Comparison of ENCODE assay signal across 30 cellular contexts in the genomic region with DNA sequence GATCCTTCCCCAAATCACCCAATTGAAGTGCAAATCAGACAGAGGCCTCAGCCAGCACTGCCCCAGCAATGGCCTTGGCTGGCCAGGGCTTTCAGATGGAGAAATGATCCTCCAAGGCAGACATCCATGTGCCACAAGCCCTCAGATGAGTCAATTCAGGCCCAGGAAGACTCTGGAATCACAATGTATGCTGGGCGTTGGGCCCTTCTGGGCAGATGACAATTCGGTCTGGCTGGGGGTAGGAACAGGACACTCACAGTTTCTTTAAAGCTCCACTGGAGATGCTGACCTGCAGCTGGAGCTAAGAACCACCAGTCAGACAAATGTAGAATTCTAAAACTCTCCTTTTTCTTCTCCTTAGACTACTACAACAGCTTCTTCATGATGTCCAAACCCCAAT. TPM values are rescaled to one million over a fixed set of nuclear protein-coding genes. Genes with fewer than 3 reads are reported as not detected.
DNase-seq lines count a peak whose midpoint lies in the region; ATAC-seq and TF ChIP-seq lines count a peak whose summit lies in the region.
"Had no signal": no experiment of that assay in that cellular context is flagged by ENCODE, and none has a peak within 500 bp of the region (broad histone marks: within the 10 kb centered on the region; RNA-seq: fewer than 3 reads in every experiment).

No MANE protein-coding gene starts in this region.

- TF ChIP-seq CTCF in IMR-90 (conservative IDR thresholded peaks at IDR 0.05; ENCODE audit: low read depth, low read length): no peak
- TF ChIP-seq CTCF in WERI-Rb-1 (IDR thresholded peaks at IDR 0.05; ENCODE audit: low read depth, low read length): no peak
- TF ChIP-seq CTCF in mesothelial cell of epicardium (IDR thresholded peaks at IDR 0.05; ENCODE audit: unreplicated experiment): no peak
- no peak for TF ChIP-seq CTCF in progenitor cell of endocrine pancreas (IDR thresholded peaks at IDR 0.05; ENCODE audit: unreplicated experiment)
- TF ChIP-seq CTCF in A673 (conservative IDR thresholded peaks at IDR 0.05; ENCODE audit: low read depth, low read length): no peak

- H3K56ac ChIP-seq in IMR-90 (ENCODE audit: extremely low read depth, insufficient read depth, low read length): no peak overlapping the region

- dilution Hi-C loops in IMR-90 (cut with HindIII; ENCODE audit: low sequenced_read_pairs, unreplicated experiment): no loop called here

- no peak overlapping the region for H2AK5ac ChIP-seq in IMR-90 (ENCODE audit: low read depth, low read length)

- H3K36me3 ChIP-seq in IMR-90 (ENCODE audit: control insufficient read depth, insufficient read depth, low read length) (no peaks in the 10 kb centered on the region), WERI-Rb-1 (no peaks in the 10 kb centered on the region), A673 (ENCODE audit: insufficient read depth, low read length, poor library complexity, severe bottlenecking) (no peaks in the 10 kb centered on the region)
- H3K36me3 ChIP-seq: BE2C had no signal

- H3K4me1 Mint-ChIP-seq in mesothelial cell of epicardium (peaks cover 27% of the 10 kb centered on the region), progenitor cell of endocrine pancreas (ENCODE audit: low read depth) (peaks cover 22% of the 10 kb centered on the region)
- peaks cover 11% of the 10 kb centered on the region for H3K4me1 Mint-ChIP-seq in activated naive CD4-positive, alpha-beta T cell treated with anti-CD3 and anti-CD28 coated beads for 36 hours (ENCODE audit: low read depth)
- H3K4me1 Mint-ChIP-seq in activated CD4-positive, alpha-beta memory T cell treated with anti-CD3 and anti-CD28 coated beads, Interleukin-2, amount 10 ng/mL, durations not matched to agents 7 days and 5 days: peaks cover 11% of the 10 kb centered on the region
- H3K4me1 Mint-ChIP-seq: IgD-negative memory B cell had no signal

- no peak overlapping the region for H3K4me2 ChIP-seq in IMR-90 (ENCODE audit: low read depth, low read length)
- H3K4me2 ChIP-seq: KMS-11 had no signal

- H4K5ac ChIP-seq in IMR-90 (ENCODE audit: low read depth, low read length): no peak overlapping the region

- TF ChIP-seq POLR2A in IMR-90 (IDR thresholded peaks at IDR 0.05; ENCODE audit: low read depth, low read length): no peak

- no peak overlapping the region for H3K18ac ChIP-seq in IMR-90 (ENCODE audit: low read depth, low read length)

- no peak overlapping the region for H4K8ac ChIP-seq in IMR-90 (ENCODE audit: low read depth in 2 of 2, low read length in 2 of 2)

- no peak overlapping the region for H4K91ac ChIP-seq in IMR-90 (ENCODE audit: insufficient read depth, low read depth, low read length)

- H3K27ac ChIP-seq in IMR-90 (ENCODE audit: insufficient read depth, low read length) (no peak overlapping the region), WERI-Rb-1 (peak overlapping the region; percentile 41), A673 (ENCODE audit: low read depth, low read length, poor library complexity, severe bottlenecking) (no peak overlapping the region)
- H3K27ac ChIP-seq: KMS-11, RWPE1 had no signal

- H2BK20ac ChIP-seq in IMR-90 (ENCODE audit: low read depth, low read length): no peak overlapping the region

- no peaks in the 10 kb centered on the region for H3K9me3 ChIP-seq in IMR-90 (ENCODE audit: control insufficient read depth, insufficient read depth, low read length)
- peaks cover 2% of the 10 kb centered on the region for H3K9me3 ChIP-seq in WERI-Rb-1 (ENCODE audit: severe bottlenecking)
- no peaks in the 10 kb centered on the region for H3K9me3 ChIP-seq in A673 (ENCODE audit: low read depth, low read length, poor library complexity, severe bottlenecking)

- no peaks in the 10 kb centered on the region for H4K20me1 ChIP-seq in IMR-90 (ENCODE audit: insufficient read depth, low read length)

- intact Hi-C loops in IMR-90 (cut with micrococcal nuclease) (no loop called here), A673 (cut with micrococcal nuclease; ENCODE audit: unreplicated experiment) (no loop called here)
- intact Hi-C loops in activated naive CD4-positive, alpha-beta T cell treated with anti-CD3 and anti-CD28 coated beads for 36 hours (cut with micrococcal nuclease): no loop called here

- no peaks in the 10 kb centered on the region for H3K79me1 ChIP-seq in IMR-90 (ENCODE audit: low read depth in 1 of 2, low read length in 2 of 2)

- H3K14ac ChIP-seq in IMR-90 (replicated peaks; ENCODE audit: low read depth, low read length): no peak overlapping the region

- H3K4me1 ChIP-seq in IMR-90 (ENCODE audit: control insufficient read depth, insufficient read depth, low read length) (no peaks in the 10 kb centered on the region), A673 (ENCODE audit: insufficient read depth, low read length, poor library complexity, severe bottlenecking) (no peaks in the 10 kb centered on the region)
- H3K4me1 ChIP-seq: BE2C had no signal

- no peak overlapping the region for H3K9ac ChIP-seq in IMR-90 (ENCODE audit: low read depth, low read length)
- H3K9ac ChIP-seq: KMS-11 had no signal

- DNase-seq in IMR-90 (no peak), WERI-Rb-1 (no peak), mesothelial cell of epicardium (ENCODE audit: low spot score in 2 of 2, unreplicated experiment in 2 of 2) (no peak), progenitor cell of endocrine pancreas (ENCODE audit: low spot score, unreplicated experiment) (no peak), left lobe of liver (ENCODE audit: low spot score) (no peak), A673 (ENCODE audit: low spot score) (no peak)
- DNase-seq in activated naive CD4-positive, alpha-beta T cell treated with anti-CD3 and anti-CD28 coated beads for 36 hours: no peak
- no peak for DNase-seq in activated CD4-positive, alpha-beta memory T cell treated with anti-CD3 and anti-CD28 coated beads, Interleukin-2, amount 10 ng/mL, durations not matched to agents 7 days and 5 days
- DNase-seq: BE2C; Calu3; CD8-positive, alpha-beta memory T cell; DMS79 treated with DMSO at 0.1 percent for 48 hours; GF-D8; GOT3; HCEC 1CT; NCI-H1048; NCI-H1417; NCI-H187; NCI-H2081 treated with DMSO at 0.1 percent for 48 hours; NCI-H2171; NCI-H226; NCI-H510A; NCI-H69; SHP77 had no signal

- no peak overlapping the region for H3K4me3 Mint-ChIP-seq in mesothelial cell of epicardium
- H3K4me3 Mint-ChIP-seq in progenitor cell of endocrine pancreas (ENCODE audit: low read depth): no peak overlapping the region
- H3K4me3 Mint-ChIP-seq in activated naive CD4-positive, alpha-beta T cell treated with anti-CD3 and anti-CD28 coated beads for 36 hours: no peak overlapping the region
- H3K4me3 Mint-ChIP-seq in activated CD4-positive, alpha-beta memory T cell treated with anti-CD3 and anti-CD28 coated beads, Interleukin-2, amount 10 ng/mL, durations not matched to agents 7 days and 5 days: no peak overlapping the region
- H3K4me3 Mint-ChIP-seq: CD14-positive monocyte; CD8-positive, alpha-beta memory T cell; IgD-negative memory B cell had no signal

- ATAC-seq in IMR-90 (ENCODE audit: low read depth): no peak
- ATAC-seq in left lobe of liver: no peak
- ATAC-seq: Panc1 had no signal

- CTCF ChIA-PET in IMR-90 (lab: Yijun Ruan, JAX): no interaction called here
- CTCF ChIA-PET in A673 (lab: Charles Lee): no interaction called here
- CTCF ChIA-PET in activated naive CD4-positive, alpha-beta T cell treated with anti-CD3 and anti-CD28 coated beads for 36 hours (lab: Charles Lee): no interaction called here
- CTCF ChIA-PET in activated CD4-positive, alpha-beta memory T cell treated with anti-CD3 and anti-CD28 coated beads, Interleukin-2, amount 10 ng/mL, durations not matched to agents 7 days and 5 days (lab: Charles Lee): no interaction called here

- H2BK5ac ChIP-seq in IMR-90 (ENCODE audit: low read depth, low read length, poor library complexity, severe bottlenecking): no peak overlapping the region

- H3K36me3 Mint-ChIP-seq in mesothelial cell of epicardium (no peaks in the 10 kb centered on the region), progenitor cell of endocrine pancreas (ENCODE audit: insufficient read depth) (no peaks in the 10 kb centered on the region)
- no peaks in the 10 kb centered on the region for H3K36me3 Mint-ChIP-seq in activated naive CD4-positive, alpha-beta T cell treated with anti-CD3 and anti-CD28 coated beads for 36 hours (ENCODE audit: low read depth)
- H3K36me3 Mint-ChIP-seq in activated CD4-positive, alpha-beta memory T cell treated with anti-CD3 and anti-CD28 coated beads, Interleukin-2, amount 10 ng/mL, durations not matched to agents 7 days and 5 days (ENCODE audit: low read depth): no peaks in the 10 kb centered on the region
- H3K36me3 Mint-ChIP-seq: CD14-positive monocyte, IgD-negative memory B cell had no signal

- H3K4ac ChIP-seq in IMR-90 (ENCODE audit: low read depth, low read length): no peak overlapping the region

- TF ChIP-seq RAD21 in IMR-90 (IDR thresholded peaks at IDR 0.05; ENCODE audit: low read length): no peak

- H3K9me3 Mint-ChIP-seq in mesothelial cell of epicardium (peaks cover 7% of the 10 kb centered on the region), progenitor cell of endocrine pancreas (ENCODE audit: low read depth) (peaks cover 8% of the 10 kb centered on the region)
- peaks cover 8% of the 10 kb centered on the region for H3K9me3 Mint-ChIP-seq in activated naive CD4-positive, alpha-beta T cell treated with anti-CD3 and anti-CD28 coated beads for 36 hours
- H3K9me3 Mint-ChIP-seq in activated CD4-positive, alpha-beta memory T cell treated with anti-CD3 and anti-CD28 coated beads, Interleukin-2, amount 10 ng/mL, durations not matched to agents 7 days and 5 days: peaks cover 3% of the 10 kb centered on the region

- POLR2A ChIA-PET in IMR-90 (lab: Charles Lee; ENCODE audit: unreplicated experiment): no interaction called here
- POLR2A ChIA-PET in A673 (lab: Charles Lee; ENCODE audit: low non-redundant PET): interaction anchor here (0.6 kb wide), 1 partner anchor 11 kb away, joined by 4 read pairs; no protein-coding TSS in a partner anchor
- POLR2A ChIA-PET in activated CD4-positive, alpha-beta memory T cell treated with anti-CD3 and anti-CD28 coated beads, Interleukin-2, amount 10 ng/mL, durations not matched to agents 7 days and 5 days (lab: Charles Lee): no interaction called here

- no peaks in the 10 kb centered on the region for H3K27me3 Mint-ChIP-seq in mesothelial cell of epicardium (ENCODE audit: low read depth)
- H3K27me3 Mint-ChIP-seq in progenitor cell of endocrine pancreas: no peaks in the 10 kb centered on the region
- no peaks in the 10 kb centered on the region for H3K27me3 Mint-ChIP-seq in activated naive CD4-positive, alpha-beta T cell treated with anti-CD3 and anti-CD28 coated beads for 36 hours (ENCODE audit: low read depth)
- no peaks in the 10 kb centered on the region for H3K27me3 Mint-ChIP-seq in activated CD4-positive, alpha-beta memory T cell treated with anti-CD3 and anti-CD28 coated beads, Interleukin-2, amount 10 ng/mL, durations not matched to agents 7 days and 5 days

- H2BK15ac ChIP-seq in IMR-90 (ENCODE audit: low read depth, low read length): no peak overlapping the region

- no peaks in the 10 kb centered on the region for H3K9me1 ChIP-seq in IMR-90 (ENCODE audit: insufficient read depth, low read length)

- no peak overlapping the region for H2AFZ ChIP-seq in IMR-90 (replicated peaks; ENCODE audit: low read length, poor library complexity)

- in situ Hi-C loops in IMR-90 (cut with MboI; ENCODE audit: low sequenced_read_pairs): no loop called here

- WGBS in IMR-90 (ENCODE audit: extremely low coverage in 2 of 2, insufficient read length in 1 of 2), 2 experiments: no CpG with 5 or more reads among the region's 2 CpGs

- H2BK120ac ChIP-seq in IMR-90 (ENCODE audit: low read depth, low read length): no peak overlapping the region

- BruUV-seq in IMR-90 (replicated peaks; lab: Mats Ljungman, UMichigan): no TSS peak
- no TSS peak for BruUV-seq in A673 (replicated peaks; lab: Mats Ljungman, UMichigan)

- H3K23ac ChIP-seq in IMR-90 (ENCODE audit: low read depth, low read length): no peak overlapping the region

- H3K27me3 ChIP-seq in IMR-90 (ENCODE audit: control insufficient read depth, insufficient read depth, low read length) (no peaks in the 10 kb centered on the region), WERI-Rb-1 (ENCODE audit: insufficient read depth, low read depth, severe bottlenecking) (no peaks in the 10 kb centered on the region), A673 (replicated peaks; ENCODE audit: insufficient read depth, low read depth, low read length, poor library complexity) (no peaks in the 10 kb centered on the region)
- H3K27me3 ChIP-seq: BE2C had no signal

- no peak overlapping the region for H3K4me3 ChIP-seq in IMR-90 (ENCODE audit: insufficient read depth, low read depth, low read length)
- H3K4me3 ChIP-seq in WERI-Rb-1 (ENCODE audit: low read depth, low read length): no peak overlapping the region
- no peak overlapping the region for H3K4me3 ChIP-seq in A673 (ENCODE audit: low read depth, low read length, poor library complexity, severe bottlenecking)

- peak overlapping the region; percentile 9 for H2AK9ac ChIP-seq in IMR-90 (replicated peaks; ENCODE audit: low read depth, low read length, poor library complexity)

- H3K27ac Mint-ChIP-seq in mesothelial cell of epicardium: peak overlapping the region; percentile 4
- peak overlapping the region; percentile 13 for H3K27ac Mint-ChIP-seq in progenitor cell of endocrine pancreas
- H3K27ac Mint-ChIP-seq in activated naive CD4-positive, alpha-beta T cell treated with anti-CD3 and anti-CD28 coated beads for 36 hours: no peak overlapping the region
- H3K27ac Mint-ChIP-seq in activated CD4-positive, alpha-beta memory T cell treated with anti-CD3 and anti-CD28 coated beads, Interleukin-2, amount 10 ng/mL, durations not matched to agents 7 days and 5 days: no peak overlapping the region
- H3K27ac Mint-ChIP-seq: CD14-positive monocyte; CD8-positive, alpha-beta memory T cell; IgD-negative memory B cell had no signal

RNA-seq across cellular contexts. Expression of a gene that starts 7.1 kb away (rescaled TPM):
- not detected in 2 replicates for total RNA-seq in IMR-90 (2012; rRNA removed)
- polyA plus RNA-seq in IMR-90 (2012; rRNA removed): not detected in 2 replicates
- polyA plus RNA-seq in IMR-90 (2012; cell fraction: cytosol; rRNA removed): not detected in 2 replicates
- not detected in 2 replicates for polyA plus RNA-seq in IMR-90 (2012; cell fraction: nucleus; rRNA removed; ENCODE audit: low replicate concordance)
- not detected in 3 replicates for total RNA-seq in mesothelial cell of epicardium
- not detected in 2 replicates for total RNA-seq in progenitor cell of endocrine pancreas
- not detected for total RNA-seq in left lobe of liver
- total RNA-seq in A673 (2021): not detected in 2 replicates
- total RNA-seq in activated naive CD4-positive, alpha-beta T cell treated with anti-CD3 and anti-CD28 coated beads for 36 hours: not detected
- not detected for total RNA-seq in activated CD4-positive, alpha-beta memory T cell treated with anti-CD3 and anti-CD28 coated beads, Interleukin-2, amount 10 ng/mL, durations not matched to agents 7 days and 5 days
- total RNA-seq: Calu3; CD8-positive, alpha-beta memory T cell; OCI-LY7 had no signal
- polyA plus RNA-seq: CD14-positive monocyte; CD8-positive, alpha-beta memory T cell; IgD-negative memory B cell had no signal

RNA-seq across cellular contexts. Expression of a gene that starts 9.3 kb away (rescaled TPM):
- total RNA-seq in IMR-90 (2012; rRNA removed) (not detected in 2 replicates), mesothelial cell of epicardium (not detected in 3 replicates), progenitor cell of endocrine pancreas (not detected in 2 replicates), left lobe of liver (not detected), A673 (2021) (not detected in 2 replicates)
- not detected in 2 replicates for polyA plus RNA-seq in IMR-90 (2012; rRNA removed)
- not detected in 2 replicates for polyA plus RNA-seq in IMR-90 (2012; cell fraction: cytosol; rRNA removed)
- polyA plus RNA-seq in IMR-90 (2012; cell fraction: nucleus; rRNA removed; ENCODE audit: low replicate concordance): not detected in 2 replicates
- total RNA-seq in activated naive CD4-positive, alpha-beta T cell treated with anti-CD3 and anti-CD28 coated beads for 36 hours: not detected
- total RNA-seq in activated CD4-positive, alpha-beta memory T cell treated with anti-CD3 and anti-CD28 coated beads, Interleukin-2, amount 10 ng/mL, durations not matched to agents 7 days and 5 days: not detected
- total RNA-seq: Calu3; CD8-positive, alpha-beta memory T cell; OCI-LY7 had no signal
- polyA plus RNA-seq: CD14-positive monocyte; CD8-positive, alpha-beta memory T cell; IgD-negative memory B cell had no signal

RNA-seq across cellular contexts. Expression of a gene that starts 12.4 kb away (rescaled TPM):
- total RNA-seq in IMR-90 (2012; rRNA removed) (not detected in 2 replicates), mesothelial cell of epicardium (not detected in 3 replicates), progenitor cell of endocrine pancreas (not detected in 2 replicates), left lobe of liver (not detected), A673 (2021) (not detected in 2 replicates)
- not detected in 2 replicates for polyA plus RNA-seq in IMR-90 (2012; rRNA removed)
- polyA plus RNA-seq in IMR-90 (2012; cell fraction: cytosol; rRNA removed): not detected in 2 replicates
- polyA plus RNA-seq in IMR-90 (2012; cell fraction: nucleus; rRNA removed; ENCODE audit: low replicate concordance): not detected in 2 replicates
- total RNA-seq in activated naive CD4-positive, alpha-beta T cell treated with anti-CD3 and anti-CD28 coated beads for 36 hours: not detected
- total RNA-seq in activated CD4-positive, alpha-beta memory T cell treated with anti-CD3 and anti-CD28 coated beads, Interleukin-2, amount 10 ng/mL, durations not matched to agents 7 days and 5 days: not detected
- total RNA-seq: Calu3; CD8-positive, alpha-beta memory T cell; OCI-LY7 had no signal
- polyA plus RNA-seq: CD14-positive monocyte; CD8-positive, alpha-beta memory T cell; IgD-negative memory B cell had no signal

RNA-seq across cellular contexts. Expression of a gene that starts 26.7 kb away (rescaled TPM):
- total RNA-seq in IMR-90 (2012; rRNA removed) (not detected in 2 replicates), mesothelial cell of epicardium (not detected in 3 replicates), progenitor cell of endocrine pancreas (not detected in 2 replicates), left lobe of liver (not detected), A673 (2021) (not detected in 2 replicates)
- polyA plus RNA-seq in IMR-90 (2012; rRNA removed): not detected in 2 replicates
- polyA plus RNA-seq in IMR-90 (2012; cell fraction: cytosol; rRNA removed): not detected in 2 replicates
- polyA plus RNA-seq in IMR-90 (2012; cell fraction: nucleus; rRNA removed; ENCODE audit: low replicate concordance): not detected in 2 replicates
- not detected for total RNA-seq in activated naive CD4-positive, alpha-beta T cell treated with anti-CD3 and anti-CD28 coated beads for 36 hours
- total RNA-seq in activated CD4-positive, alpha-beta memory T cell treated with anti-CD3 and anti-CD28 coated beads, Interleukin-2, amount 10 ng/mL, durations not matched to agents 7 days and 5 days: not detected
- total RNA-seq: Calu3; CD8-positive, alpha-beta memory T cell; OCI-LY7 had no signal
- polyA plus RNA-seq: CD14-positive monocyte; CD8-positive, alpha-beta memory T cell; IgD-negative memory B cell had no signal

RNA-seq across cellular contexts. Expression of a gene that starts 53.1 kb away (rescaled TPM):
- not detected in 2 replicates for total RNA-seq in IMR-90 (2012; rRNA removed)
- polyA plus RNA-seq in IMR-90 (2012; rRNA removed): not detected in 2 replicates
- not detected in 2 replicates for polyA plus RNA-seq in IMR-90 (2012; cell fraction: cytosol; rRNA removed)
- not detected in 2 replicates for polyA plus RNA-seq in IMR-90 (2012; cell fraction: nucleus; rRNA removed; ENCODE audit: low replicate concordance)
- not detected in 3 replicates for total RNA-seq in mesothelial cell of epicardium
- not detected in 2 replicates for total RNA-seq in progenitor cell of endocrine pancreas
- not detected for total RNA-seq in left lobe of liver
- not detected in 2 replicates for total RNA-seq in A673 (2021)
- total RNA-seq in activated naive CD4-positive, alpha-beta T cell treated with anti-CD3 and anti-CD28 coated beads for 36 hours: not detected
- not detected for total RNA-seq in activated CD4-positive, alpha-beta memory T cell treated with anti-CD3 and anti-CD28 coated beads, Interleukin-2, amount 10 ng/mL, durations not matched to agents 7 days and 5 days
- total RNA-seq: Calu3; CD8-positive, alpha-beta memory T cell; OCI-LY7 had no signal
- polyA plus RNA-seq: CD14-positive monocyte; CD8-positive, alpha-beta memory T cell; IgD-negative memory B cell had no signal

Comparison
In these comparisons a context has a peak if more than half of its experiments do, and no peak if none do; other contexts are left out.
1. H3K27ac Mint-ChIP-seq: peak in mesothelial cell of epicardium (single experiment) and progenitor cell of endocrine pancreas (single experiment); none in activated naive CD4-positive, alpha-beta T cell treated with anti-CD3 and anti-CD28 coated beads for 36 hours (single experiment) and activated CD4-positive, alpha-beta memory T cell treated with anti-CD3 and anti-CD28 coated beads, Interleukin-2, amount 10 ng/mL, durations not matched to agents 7 days and 5 days (single experiment).